Comparison of ENCODE assay signal across 13 cellular contexts in the genomic region with DNA sequence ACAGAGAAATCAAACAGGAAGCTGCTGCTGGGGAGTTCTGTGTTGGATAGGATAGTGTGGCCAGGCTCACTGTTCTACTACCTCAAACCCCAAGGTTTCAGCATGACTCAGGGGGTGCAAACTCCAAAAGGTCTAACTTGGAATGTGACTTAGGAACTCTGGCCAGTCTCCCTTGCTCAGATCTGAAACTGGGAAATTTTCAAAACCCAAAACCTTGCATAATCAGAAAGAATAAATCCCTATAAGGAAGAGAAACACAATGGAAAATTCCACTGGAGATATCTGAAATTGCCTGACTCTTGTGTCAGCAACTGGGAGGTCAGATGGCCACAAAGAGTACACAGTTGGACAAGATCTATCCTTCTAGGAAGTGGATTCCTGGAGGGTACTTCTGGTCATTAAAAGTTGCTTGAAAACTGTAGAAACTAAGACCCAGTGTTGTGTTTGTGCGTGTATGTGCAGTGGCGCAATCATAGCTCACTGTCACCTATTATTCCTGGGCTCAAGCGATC. TPM values are rescaled to one million over a fixed set of nuclear protein-coding genes. Genes with fewer than 3 reads are reported as not detected.
DNase-seq lines count a peak whose midpoint lies in the region; ATAC-seq and TF ChIP-seq lines count a peak whose summit lies in the region.
"Had no signal": no experiment of that assay in that cellular context is flagged by ENCODE, and none has a peak within 500 bp of the region (broad histone marks: within the 10 kb centered on the region; RNA-seq: fewer than 3 reads in every experiment).

No MANE protein-coding gene starts in this region.

- H3K9ac ChIP-seq in smooth muscle cell (ENCODE audit: low read depth) = no peak overlapping the region

- POLR2A ChIA-PET in RWPE1 (lab: Yijun Ruan, JAX; ENCODE audit: low non-redundant PET) = no interaction called here

- no peak for ATAC-seq in GM21528 (IDR thresholded peaks at IDR 0.05; ENCODE audit: low FRiP score, unreplicated experiment)
- no peak for ATAC-seq in GM18867 (IDR thresholded peaks at IDR 0.05; ENCODE audit: unreplicated experiment)

- TF ChIP-seq CTCF in adrenal gland (IDR thresholded peaks at IDR 0.05) (no peak), hepatocyte (IDR thresholded peaks at IDR 0.05; ENCODE audit: poor library complexity) (no peak), smooth muscle cell (IDR thresholded peaks at IDR 0.05; ENCODE audit: borderline replicate concordance, insufficient read depth, poor library complexity, severe bottlenecking) (no peak), RWPE1 (conservative IDR thresholded peaks at IDR 0.05; ENCODE audit: low read depth) (no peak)

- intact Hi-C loops in adrenal gland (cut with DNase I) = no loop called here

- no peaks in the 10 kb centered on the region for H4K20me1 ChIP-seq in hepatocyte (ENCODE audit: insufficient read depth, poor library complexity, severe bottlenecking)
- no peaks in the 10 kb centered on the region for H4K20me1 ChIP-seq in smooth muscle cell (ENCODE audit: low read depth)

- DNase-seq in GM04504 (ENCODE audit: low read depth) = peak; percentile 73
- peak in 6 of 7 donors; percentile 39 to 62 (median 52) for DNase-seq in adrenal gland
- peak; percentile 55 for DNase-seq in hepatocyte (ENCODE audit: low spot score)
- DNase-seq in smooth muscle cell (lab: John Stamatoyannopoulos, UW; ENCODE audit: unreplicated experiment) = no peak
- no peak for DNase-seq in HT-29 (ENCODE audit: low spot score)
- DNase-seq in RWPE1 (ENCODE audit: low spot score) = no peak
- DNase-seq: activated CD4-positive, alpha-beta T cell treated with anti-CD3 and anti-CD28 coated beads, Interleukin-2, amount 50 U/mL, for 1 hour; heart right ventricle; RPMI8226 had no signal

- H3K36me3 ChIP-seq in adrenal gland (replicated peaks in 1 of 2) (no peaks in the 10 kb centered on the region), hepatocyte (replicated peaks; ENCODE audit: insufficient read depth, low read depth) (no peaks in the 10 kb centered on the region), smooth muscle cell (ENCODE audit: low read depth) (no peaks in the 10 kb centered on the region)
- H3K36me3 ChIP-seq: heart right ventricle had no signal

- no peaks in the 10 kb centered on the region for H3K9me2 ChIP-seq in hepatocyte (replicated peaks; ENCODE audit: insufficient read depth)

- H3K79me2 ChIP-seq in hepatocyte (no peaks in the 10 kb centered on the region), smooth muscle cell (ENCODE audit: low read depth) (no peaks in the 10 kb centered on the region)

- H3K4me3 ChIP-seq in adrenal gland (peak overlapping the region in 1 of 4 donors; percentile 12), hepatocyte (no peak overlapping the region), smooth muscle cell (no peak overlapping the region)
- H3K4me3 ChIP-seq: heart right ventricle had no signal

- TF ChIP-seq POLR2A in adrenal gland (IDR thresholded peaks at IDR 0.05) = no peak

- H3K9me3 ChIP-seq in adrenal gland (replicated peaks in 1 of 3) = no peaks in the 10 kb centered on the region
- H3K9me3 ChIP-seq in hepatocyte (ENCODE audit: low read depth) = no peaks in the 10 kb centered on the region
- H3K9me3 ChIP-seq in smooth muscle cell (replicated peaks; ENCODE audit: low read depth) = no peaks in the 10 kb centered on the region
- H3K9me3 ChIP-seq: heart right ventricle had no signal

- CTCF ChIA-PET in RWPE1 (lab: Yijun Ruan, JAX) = no interaction called here

- peak overlapping the region in 4 of 5 donors; percentile 37 to 84 (median 62) for H3K27ac ChIP-seq in adrenal gland
- H3K27ac ChIP-seq in hepatocyte = peak overlapping the region; percentile 81
- H3K27ac ChIP-seq in smooth muscle cell (ENCODE audit: low read depth) = peak overlapping the region; percentile 19
- no peak overlapping the region for H3K27ac ChIP-seq in RWPE1
- H3K27ac ChIP-seq: heart right ventricle had no signal

- H3K4me1 ChIP-seq in adrenal gland (replicated peaks in 1 of 2) = peaks cover 9 to 15% of the 10 kb centered on the region in 2 donors
- peaks cover 15% of the 10 kb centered on the region for H3K4me1 ChIP-seq in hepatocyte (ENCODE audit: insufficient read depth)
- peaks cover 3% of the 10 kb centered on the region for H3K4me1 ChIP-seq in smooth muscle cell (ENCODE audit: low read depth)

- H3K4me2 ChIP-seq in hepatocyte (peak overlapping the region; percentile 29), smooth muscle cell (peak overlapping the region; percentile 18)

- H3F3A ChIP-seq in smooth muscle cell (ENCODE audit: low read depth) = no peaks in the 10 kb centered on the region

- WGBS in adrenal gland, 4 donors = 83 to 96% (median 94%) methylated on average over 3 of the region's 3 CpGs
- 86% methylated on average over 3 of the region's 3 CpGs for WGBS in hepatocyte (ENCODE audit: low lambda C conversion rate, missing lambda C conversion rate)
- WGBS in smooth muscle cell (ENCODE audit: low lambda C conversion rate) = 79% methylated on average over 3 of the region's 3 CpGs

- no peak overlapping the region for H2AFZ ChIP-seq in hepatocyte
- no peak overlapping the region for H2AFZ ChIP-seq in smooth muscle cell (ENCODE audit: low read depth)

- H3K27me3 ChIP-seq in adrenal gland (no peaks in the 10 kb centered on the region), hepatocyte (no peaks in the 10 kb centered on the region), smooth muscle cell (ENCODE audit: low read depth) (no peaks in the 10 kb centered on the region)

RNA-seq across cellular contexts. Expression of a gene that starts 58.0 kb away (rescaled TPM):
- total RNA-seq in adrenal gland (under 1 TPM in 1 of 8 donors, not detected in 7; 0.08 TPM), hepatocyte (not detected in 2 replicates), smooth muscle cell (0.04 TPM in 1 of 2 replicates, not detected in the other)
- polyA plus RNA-seq in adrenal gland (under 1 TPM in 1 of 3 donors, not detected in 2; 0.03 TPM), hepatocyte (not detected in 2 replicates), smooth muscle cell (not detected in 2 replicates)
- not detected in 2 replicates for total RNA-seq in HT-29 (2014; rRNA removed; shearing (Covaris generic))
- total RNA-seq: heart right ventricle, pulmonary artery endothelial cell had no signal
- polyA plus RNA-seq: adipose tissue, heart right ventricle had no signal

Comparison
In these comparisons a context has a peak if more than half of its experiments do, and no peak if none do; other contexts are left out.
1. DNase-seq: peak in GM04504 (single experiment), adrenal gland (6 of 7) and hepatocyte (single experiment); none in smooth muscle cell (single experiment), HT-29 (single experiment) and RWPE1 (single experiment).